ENCODE assay signal across 22 cellular contexts in the genomic region with DNA sequence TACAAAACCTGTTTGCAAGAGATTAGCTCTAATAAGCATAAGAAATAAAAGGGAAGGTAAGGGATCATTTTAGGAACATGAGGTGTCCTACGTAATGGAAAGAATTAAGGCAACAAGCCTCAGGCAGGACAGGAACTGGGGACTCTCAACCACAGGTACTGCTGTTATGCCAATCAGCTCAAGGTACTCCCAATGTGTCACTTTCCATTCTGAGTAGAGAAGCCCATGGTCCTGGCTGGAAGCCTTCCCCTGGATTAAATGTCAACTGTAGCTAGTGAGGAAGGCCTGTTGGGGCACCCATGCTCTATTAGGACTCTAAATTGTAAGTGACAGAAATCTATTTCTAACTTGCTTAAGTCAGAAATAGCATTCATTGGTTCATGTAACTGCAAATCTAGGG.
DNase-seq lines count a peak whose midpoint lies in the region; ATAC-seq, FAIRE-seq and TF ChIP-seq lines count a peak whose summit lies in the region.
"Had no signal": no experiment of that assay in that cellular context is flagged by ENCODE, and none has a peak within 500 bp of the region (broad histone marks: within the 10 kb centered on the region; RNA-seq: fewer than 3 reads in every experiment).

No MANE protein-coding gene starts in this region.

- in situ Hi-C loops in G401 (cut with HindIII; ENCODE audit: low sequenced_read_pairs) = no loop called here

- H3K4me1 ChIP-seq in OCI-LY1 (ENCODE audit: insufficient read depth, low read length, severe bottlenecking) (peaks cover 8% of the 10 kb centered on the region), skeletal muscle tissue (ENCODE audit: control insufficient read depth in 3 of 3, insufficient read depth in 3 of 3, low read length in 3 of 3) (peaks cover 8 to 19% (median 14%) of the 10 kb centered on the region in 3 donors), pancreas (no peaks in the 10 kb centered on the region), spleen (no peaks in the 10 kb centered on the region)

- peak overlapping the region; percentile 35 for H3K27ac ChIP-seq in OCI-LY1 (ENCODE audit: low read depth, low read length, poor library complexity, severe bottlenecking)
- peak overlapping the region; percentile 14 for H3K27ac ChIP-seq in skeletal muscle tissue (ENCODE audit: low read depth, low read length)
- H3K27ac ChIP-seq in pancreas = no peak overlapping the region
- no peak overlapping the region for H3K27ac ChIP-seq in spleen

- TF ChIP-seq POLR2A in spleen (IDR thresholded peaks at IDR 0.05) = no peak

- 95% methylated on average over 1 of the region's 1 CpG for WGBS in pancreas, 2 donors
- 82 to 96% (median 91%) methylated on average over 1 of the region's 1 CpG for WGBS in spleen, 5 donors

- peaks cover 31% of the 10 kb centered on the region; the same call in 1 of the 2 replicates for H3K36me3 ChIP-seq in OCI-LY1 (ENCODE audit: insufficient read depth, low read length)
- peaks cover 0 to 3% (median 0%) of the 10 kb centered on the region in 3 donors for H3K36me3 ChIP-seq in skeletal muscle tissue (ENCODE audit: control insufficient read depth in 3 of 3, insufficient read depth in 3 of 3, low read length in 3 of 3)
- H3K36me3 ChIP-seq in pancreas = peaks cover 0 to 5% (median 0%) of the 10 kb centered on the region in 3 donors
- H3K36me3 ChIP-seq in spleen = peaks cover 0 to 86% (median 26%) of the 10 kb centered on the region in 6 donors

- H4K20me1 ChIP-seq in OCI-LY1 (ENCODE audit: insufficient read depth, low read length) = no peaks in the 10 kb centered on the region

- H3K27me3 ChIP-seq in OCI-LY1 (ENCODE audit: insufficient read depth, low read length) = no peaks in the 10 kb centered on the region
- H3K27me3 ChIP-seq in skeletal muscle tissue (ENCODE audit: control insufficient read depth in 3 of 3, insufficient read depth in 3 of 3, low read length in 3 of 3) = no peaks in the 10 kb centered on the region
- no peaks in the 10 kb centered on the region for H3K27me3 ChIP-seq in pancreas
- no peaks in the 10 kb centered on the region for H3K27me3 ChIP-seq in spleen (replicated peaks in 1 of 7)

- FAIRE-seq in pancreas (lab: Jason Lieb, UNC) (no peak), HTR-8/SVneo (lab: Jason Lieb, UNC) (no peak)

- no peaks in the 10 kb centered on the region for H3K9me2 ChIP-seq in OCI-LY1 (ENCODE audit: low read depth, low read length)

- intact Hi-C loops in pancreas (cut with DNase I) (no loop called here), spleen (cut with DNase I; ENCODE audit: low total_unique reads) (no loop called here)

- H3K9ac ChIP-seq in OCI-LY1 (ENCODE audit: low read length) (no peak overlapping the region), skeletal muscle tissue (ENCODE audit: low read depth in 1 of 3, low read length in 3 of 3) (peak overlapping the region in 1 of 3 donors; percentile 25)

- H3K4me2 ChIP-seq in OCI-LY1 (ENCODE audit: low read length) = no peak overlapping the region
- H3K4me2 ChIP-seq: GM23338 had no signal

- H3K79me2 ChIP-seq in OCI-LY1 (ENCODE audit: insufficient read depth, low read length) = no peaks in the 10 kb centered on the region

- peak; percentile 70 for ATAC-seq in esophagus mucosa
- no peak for ATAC-seq in pancreas
- ATAC-seq: GM23338, Panc1, SK-N-SH treated with all-trans-retinoic acid at 6 μM for 48 hours had no signal

- no peaks in the 10 kb centered on the region for H3F3A ChIP-seq in OCI-LY1 (ENCODE audit: insufficient read depth, low read length)

- H3K9me3 ChIP-seq in OCI-LY1 (ENCODE audit: low read length) (no peaks in the 10 kb centered on the region), skeletal muscle tissue (ENCODE audit: control insufficient read depth in 3 of 3, low read length in 3 of 3) (no peaks in the 10 kb centered on the region), pancreas (no peaks in the 10 kb centered on the region), spleen (no peaks in the 10 kb centered on the region)

- H3K4me3 ChIP-seq in OCI-LY1 (ENCODE audit: low read depth, low read length, poor library complexity, severe bottlenecking) (no peak overlapping the region), skeletal muscle tissue (ENCODE audit: low read length in 3 of 3) (no peak overlapping the region), pancreas (no peak overlapping the region), spleen (no peak overlapping the region)
- H3K4me3 ChIP-seq: GM23338 had no signal

- H2AFZ ChIP-seq in OCI-LY1 (ENCODE audit: low read length) = no peak overlapping the region
- H2AFZ ChIP-seq: GM23338 had no signal

- DNase-seq in G401 (ENCODE audit: low spot score) = peak; percentile 11
- DNase-seq in pancreas = no peak
- DNase-seq in HTR-8/SVneo (ENCODE audit: insufficient read length, low spot score) = no peak
- no peak for DNase-seq in spleen
- no peak for DNase-seq in DMS153 treated with DMSO at 0.1 percent for 48 hours (lab: John Stamatoyannopoulos, UW; ENCODE audit: unreplicated experiment)
- DNase-seq: ACHN, Calu3, DND-41, H9, HFFc6, IMR-90, KG1, MM.1S, NCI-H1694, NCI-H2029 treated with DMSO at 0.1 percent for 48 hours, NCI-H526 treated with DMSO at 0.1 percent for 48 hours had no signal

- TF ChIP-seq CTCF in OCI-LY1 (IDR thresholded peaks at IDR 0.05; ENCODE audit: low read length) (no peak), pancreas (IDR thresholded peaks at IDR 0.05) (no peak), spleen (IDR thresholded peaks at IDR 0.05 in 8 of 11, conservative IDR thresholded peaks at IDR 0.05 in 3 of 11) (no peak)

Comparison
In these comparisons a context has a peak if more than half of its experiments do, and no peak if none do; other contexts are left out.
1. H3K27ac ChIP-seq: peak in OCI-LY1 (single experiment) and skeletal muscle tissue (single experiment); none in pancreas (0 of 4) and spleen (0 of 8).